Comparison of ENCODE assay signal across 1 cellular context in the genomic region with DNA sequence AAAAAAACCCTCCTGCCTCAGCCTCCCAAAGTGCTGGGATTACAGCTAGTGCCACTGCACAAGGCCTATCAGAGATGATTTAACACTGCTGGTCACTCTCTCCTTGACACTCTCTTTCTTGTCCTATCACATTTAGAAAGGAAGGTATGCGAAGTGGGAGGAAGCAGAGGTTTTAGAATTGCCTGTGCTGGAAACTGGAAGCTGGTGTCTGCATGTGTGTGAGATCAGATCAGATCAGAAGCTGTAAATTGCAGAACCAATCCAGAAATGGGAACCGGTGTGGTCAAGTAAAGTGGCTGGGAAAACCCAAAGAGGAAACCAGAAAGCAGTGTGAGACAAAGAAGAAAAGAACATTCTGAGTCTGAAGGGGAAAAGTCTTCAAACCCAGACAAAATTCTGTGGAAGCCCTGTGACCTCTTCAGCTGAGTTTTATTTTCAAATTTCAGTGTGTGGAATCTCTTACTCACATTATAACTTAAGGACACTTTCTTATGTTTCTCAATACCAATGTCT.
A peak's percentile ranks its signal among the peaks of the same experiment; 100 is the strongest.
TF ChIP-seq lines count a peak whose summit lies in the region.

No MANE protein-coding gene starts in this region.

TF ChIP-seq in GM12878, 131 proteins besides CTCF, POLR2A, EP300 and RAD21 (continued from another document):
- TF ChIP-seq ZNF384 (IDR thresholded peaks at IDR 0.05; ENCODE audit: borderline replicate concordance, low read depth, low read length) (no peak), POLR2AphosphoS5 (IDR thresholded peaks at IDR 0.05; ENCODE audit: low read length) (no peak), SREBF1 (IDR thresholded peaks at IDR 0.05; ENCODE audit: low read length) (no peak), SKIL (IDR thresholded peaks at IDR 0.05; ENCODE audit: low read depth, poor library complexity, severe bottlenecking) (peak; percentile 93), YBX1 (IDR thresholded peaks at IDR 0.05) (no peak), CREB1 (IDR thresholded peaks at IDR 0.05; ENCODE audit: low read depth) (no peak), CHD2 (IDR thresholded peaks at IDR 0.05; ENCODE audit: borderline replicate concordance, low read depth, low read length) (no peak), TCF3 (IDR thresholded peaks at IDR 0.05; ENCODE audit: borderline replicate concordance, insufficient read depth, low read depth, low read length) (no peak), EED (IDR thresholded peaks at IDR 0.05; ENCODE audit: low read depth) (peak; percentile 78), IKZF1 (conservative IDR thresholded peaks at IDR 0.05) (peak; percentile 61), E2F4 (IDR thresholded peaks at IDR 0.05; ENCODE audit: low read depth, low read length) (no peak), ZZZ3 (IDR thresholded peaks at IDR 0.05; ENCODE audit: control insufficient read depth, insufficient read length, low read depth) (no peak), GATAD2B (conservative IDR thresholded peaks at IDR 0.05; ENCODE audit: low read depth) (no peak), SMAD1 (IDR thresholded peaks at IDR 0.05; ENCODE audit: low read depth, partially characterized antibody) (no peak), DPF2 (IDR thresholded peaks at IDR 0.05) (0 out of 2 replicates have a peak, but pooled peaks have one; percentile 58), ZNF217 (IDR thresholded peaks at IDR 0.05) (peak; percentile 18; the same call in 1 of the 2 replicates), MAX (IDR thresholded peaks at IDR 0.05; ENCODE audit: low read depth, low read length) (no peak), ZNF592 (IDR thresholded peaks at IDR 0.05) (no peak), EGR1 (IDR thresholded peaks at IDR 0.05; ENCODE audit: borderline replicate concordance in 1 of 2, low read depth in 2 of 2, low read length in 2 of 2) (no peak), CBFB (IDR thresholded peaks at IDR 0.05; ENCODE audit: low read depth) (peak; percentile 63), NR2C2 (IDR thresholded peaks at IDR 0.05; ENCODE audit: borderline replicate concordance, control insufficient read depth, insufficient read length, low read depth) (no peak), SRF (IDR thresholded peaks at IDR 0.05; ENCODE audit: low read depth in 2 of 2, low read length in 2 of 2) (0 out of 4 replicates have a peak, but pooled peaks of 1 of the 2 experiments have one; percentile 21), ATF7 (IDR thresholded peaks at IDR 0.05; ENCODE audit: low read depth) (peak; percentile 44; the same call in 1 of the 2 replicates), KLF5 (IDR thresholded peaks at IDR 0.05; ENCODE audit: partially characterized antibody) (no peak), BCLAF1 (IDR thresholded peaks at IDR 0.05) (no peak), BHLHE40 (IDR thresholded peaks at IDR 0.05; ENCODE audit: borderline replicate concordance in 1 of 2, low read depth in 2 of 2, low read length in 1 of 2) (peak in 1 of 2 experiments; percentile 19; a peak in 1 of 4 replicates), CEBPB (IDR thresholded peaks at IDR 0.05; ENCODE audit: borderline replicate concordance in 1 of 2, low read depth in 2 of 2, low read length in 2 of 2) (0 out of 4 replicates have a peak, but pooled peaks of 1 of the 2 experiments have one; percentile 63), TCF12 (IDR thresholded peaks at IDR 0.05; ENCODE audit: low read depth, low read length) (no peak), ASH2L (IDR thresholded peaks at IDR 0.05; ENCODE audit: borderline replicate concordance, low read depth) (no peak)
- TF ChIP-seq, protein P1, sequence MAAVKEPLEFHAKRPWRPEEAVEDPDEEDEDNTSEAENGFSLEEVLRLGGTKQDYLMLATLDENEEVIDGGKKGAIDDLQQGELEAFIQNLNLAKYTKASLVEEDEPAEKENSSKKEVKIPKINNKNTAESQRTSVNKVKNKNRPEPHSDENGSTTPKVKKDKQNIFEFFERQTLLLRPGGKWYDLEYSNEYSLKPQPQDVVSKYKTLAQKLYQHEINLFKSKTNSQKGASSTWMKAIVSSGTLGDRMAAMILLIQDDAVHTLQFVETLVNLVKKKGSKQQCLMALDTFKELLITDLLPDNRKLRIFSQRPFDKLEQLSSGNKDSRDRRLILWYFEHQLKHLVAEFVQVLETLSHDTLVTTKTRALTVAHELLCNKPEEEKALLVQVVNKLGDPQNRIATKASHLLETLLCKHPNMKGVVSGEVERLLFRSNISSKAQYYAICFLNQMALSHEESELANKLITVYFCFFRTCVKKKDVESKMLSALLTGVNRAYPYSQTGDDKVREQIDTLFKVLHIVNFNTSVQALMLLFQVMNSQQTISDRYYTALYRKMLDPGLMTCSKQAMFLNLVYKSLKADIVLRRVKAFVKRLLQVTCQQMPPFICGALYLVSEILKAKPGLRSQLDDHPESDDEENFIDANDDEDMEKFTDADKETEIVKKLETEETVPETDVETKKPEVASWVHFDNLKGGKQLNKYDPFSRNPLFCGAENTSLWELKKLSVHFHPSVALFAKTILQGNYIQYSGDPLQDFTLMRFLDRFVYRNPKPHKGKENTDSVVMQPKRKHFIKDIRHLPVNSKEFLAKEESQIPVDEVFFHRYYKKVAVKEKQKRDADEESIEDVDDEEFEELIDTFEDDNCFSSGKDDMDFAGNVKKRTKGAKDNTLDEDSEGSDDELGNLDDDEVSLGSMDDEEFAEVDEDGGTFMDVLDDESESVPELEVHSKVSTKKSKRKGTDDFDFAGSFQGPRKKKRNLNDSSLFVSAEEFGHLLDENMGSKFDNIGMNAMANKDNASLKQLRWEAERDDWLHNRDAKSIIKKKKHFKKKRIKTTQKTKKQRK (IDR thresholded peaks at IDR 0.05; ENCODE audit: low read depth, low read length) = no peak
- TF ChIP-seq, protein P2, sequence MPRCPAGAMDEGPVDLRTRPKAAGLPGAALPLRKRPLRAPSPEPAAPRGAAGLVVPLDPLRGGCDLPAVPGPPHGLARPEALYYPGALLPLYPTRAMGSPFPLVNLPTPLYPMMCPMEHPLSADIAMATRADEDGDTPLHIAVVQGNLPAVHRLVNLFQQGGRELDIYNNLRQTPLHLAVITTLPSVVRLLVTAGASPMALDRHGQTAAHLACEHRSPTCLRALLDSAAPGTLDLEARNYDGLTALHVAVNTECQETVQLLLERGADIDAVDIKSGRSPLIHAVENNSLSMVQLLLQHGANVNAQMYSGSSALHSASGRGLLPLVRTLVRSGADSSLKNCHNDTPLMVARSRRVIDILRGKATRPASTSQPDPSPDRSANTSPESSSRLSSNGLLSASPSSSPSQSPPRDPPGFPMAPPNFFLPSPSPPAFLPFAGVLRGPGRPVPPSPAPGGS (IDR thresholded peaks at IDR 0.05; ENCODE audit: borderline replicate concordance, insufficient read depth, low read depth, low read length, poor library complexity, severe bottlenecking) = peak; percentile 70
- TF ChIP-seq, protein P3, sequence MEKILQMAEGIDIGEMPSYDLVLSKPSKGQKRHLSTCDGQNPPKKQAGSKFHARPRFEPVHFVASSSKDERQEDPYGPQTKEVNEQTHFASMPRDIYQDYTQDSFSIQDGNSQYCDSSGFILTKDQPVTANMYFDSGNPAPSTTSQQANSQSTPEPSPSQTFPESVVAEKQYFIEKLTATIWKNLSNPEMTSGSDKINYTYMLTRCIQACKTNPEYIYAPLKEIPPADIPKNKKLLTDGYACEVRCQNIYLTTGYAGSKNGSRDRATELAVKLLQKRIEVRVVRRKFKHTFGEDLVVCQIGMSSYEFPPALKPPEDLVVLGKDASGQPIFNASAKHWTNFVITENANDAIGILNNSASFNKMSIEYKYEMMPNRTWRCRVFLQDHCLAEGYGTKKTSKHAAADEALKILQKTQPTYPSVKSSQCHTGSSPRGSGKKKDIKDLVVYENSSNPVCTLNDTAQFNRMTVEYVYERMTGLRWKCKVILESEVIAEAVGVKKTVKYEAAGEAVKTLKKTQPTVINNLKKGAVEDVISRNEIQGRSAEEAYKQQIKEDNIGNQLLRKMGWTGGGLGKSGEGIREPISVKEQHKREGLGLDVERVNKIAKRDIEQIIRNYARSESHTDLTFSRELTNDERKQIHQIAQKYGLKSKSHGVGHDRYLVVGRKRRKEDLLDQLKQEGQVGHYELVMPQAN (conservative IDR thresholded peaks at IDR 0.05) = no peak
